Comparison of ENCODE assay signal across 11 cellular contexts in genomic region chr2:69827796-69828540, GRCh38. TPM values are rescaled to one million over a fixed set of nuclear protein-coding genes. Genes with fewer than 3 reads are reported as not detected.
DNase-seq lines count a peak whose midpoint lies in the region; ATAC-seq, FAIRE-seq and TF ChIP-seq lines count a peak whose summit lies in the region.
"Had no signal": no experiment of that assay in that cellular context is flagged by ENCODE, and none has a peak within 500 bp of the region (broad histone marks: within the 10 kb centered on the region; RNA-seq: fewer than 3 reads in every experiment).

No MANE protein-coding gene starts in this region.

- no peaks in the 10 kb centered on the region for H3K27me3 Mint-ChIP-seq in activated CD8-positive, alpha-beta T cell treated with anti-CD3 and anti-CD28 coated beads, Interleukin-2, amount 10 ng/mL, durations not matched to agents 7 days and 5 days (ENCODE audit: low read depth)

- H3K27ac ChIP-seq in HepG2 (ENCODE audit: extremely low read length, insufficient read depth, low read length) (peak overlapping the region; percentile 93), right lobe of liver (no peak overlapping the region), hepatocyte (peak overlapping the region; percentile 98), caudate nucleus (ENCODE audit: low read depth, low read length) (no peak overlapping the region)

- intact Hi-C loops in HepG2 (cut with micrococcal nuclease; ENCODE audit: unreplicated experiment) = loop anchor here (5.0 kb wide), 1 partner anchor 186 kb away; the partner anchor contains the start of gene AAK1
- intact Hi-C loops in right lobe of liver (cut with DNase I) = no loop called here

- TF ChIP-seq EP300 in HepG2 (IDR thresholded peaks at IDR 0.05; ENCODE audit: low read depth in 2 of 2, low read length in 2 of 2) (no peak), HepG2 (CRISPR knock-in tag; IDR thresholded peaks at IDR 0.05; ENCODE audit: borderline replicate concordance) (no peak)

- H3K9me2 ChIP-seq in hepatocyte (replicated peaks; ENCODE audit: insufficient read depth) = no peaks in the 10 kb centered on the region

- ATAC-seq in HepG2 = no peak
- no peak for ATAC-seq in right lobe of liver
- no peak for ATAC-seq in activated CD8-positive, alpha-beta T cell treated with anti-CD3 and anti-CD28 coated beads, Interleukin-2, amount 10 ng/mL, durations not matched to agents 7 days and 5 days
- no peak for ATAC-seq in GM21786 (IDR thresholded peaks at IDR 0.05; ENCODE audit: unreplicated experiment)

- no TSS peak for BruUV-seq in HepG2 (replicated peaks; lab: Mats Ljungman, UMichigan)

- TF ChIP-seq POLR2A in HepG2 (IDR thresholded peaks at IDR 0.05; ENCODE audit: insufficient read depth in 1 of 2, low read depth in 2 of 2, low read length in 2 of 2) = peak; percentile 31 to 40; a peak in 1 of 4 replicates
- no peak for TF ChIP-seq POLR2A in right lobe of liver (IDR thresholded peaks at IDR 0.05)

- H3K36me3 Mint-ChIP-seq in activated CD8-positive, alpha-beta T cell treated with anti-CD3 and anti-CD28 coated beads, Interleukin-2, amount 10 ng/mL, durations not matched to agents 7 days and 5 days (ENCODE audit: low read depth) = peaks cover 15% of the 10 kb centered on the region

- H3K36me3 ChIP-seq in HepG2 (replicated peaks in 1 of 2; ENCODE audit: control insufficient read depth in 1 of 2, insufficient read depth in 2 of 2, low read length in 2 of 2) (no peaks in the 10 kb centered on the region; a peak in 2 of 5 replicates), right lobe of liver (no peaks in the 10 kb centered on the region), hepatocyte (replicated peaks; ENCODE audit: insufficient read depth, low read depth) (no peaks in the 10 kb centered on the region)

- H3K27me3 ChIP-seq in HepG2 (ENCODE audit: control insufficient read depth in 1 of 2, insufficient read depth in 2 of 2, low read length in 2 of 2) = no peaks in the 10 kb centered on the region; a peak in 1 of 5 replicates
- H3K27me3 ChIP-seq in right lobe of liver = no peaks in the 10 kb centered on the region
- no peaks in the 10 kb centered on the region for H3K27me3 ChIP-seq in hepatocyte

- H2AFZ ChIP-seq in HepG2 (ENCODE audit: low read length) (peak overlapping the region; percentile 54), hepatocyte (peak overlapping the region; percentile 73)

- peak overlapping the region; percentile 96 for H3K27ac Mint-ChIP-seq in activated CD8-positive, alpha-beta T cell treated with anti-CD3 and anti-CD28 coated beads, Interleukin-2, amount 10 ng/mL, durations not matched to agents 7 days and 5 days

- CTCF ChIA-PET in HepG2 (lab: Yijun Ruan, JAX; ENCODE audit: low intra/inter-chr PET ratio, low total read pairs) = no interaction called here
- CTCF ChIA-PET in activated CD8-positive, alpha-beta T cell treated with anti-CD3 and anti-CD28 coated beads, Interleukin-2, amount 10 ng/mL, durations not matched to agents 7 days and 5 days (lab: Charles Lee) = interaction anchor here (1.5 to 3.6 kb wide), 5 partner anchors 11 to 262 kb away, joined by 4 to 44 read pairs (median 6); no protein-coding TSS in a partner anchor

- FAIRE-seq in HepG2 (lab: Jason Lieb, UNC) = no peak
- FAIRE-seq: colon, GM12878 had no signal

- H3K4me3 Mint-ChIP-seq in activated CD8-positive, alpha-beta T cell treated with anti-CD3 and anti-CD28 coated beads, Interleukin-2, amount 10 ng/mL, durations not matched to agents 7 days and 5 days = peak overlapping the region; percentile 82

- H3K9me3 ChIP-seq in HepG2 (ENCODE audit: low read length) (no peaks in the 10 kb centered on the region), right lobe of liver (no peaks in the 10 kb centered on the region), hepatocyte (ENCODE audit: low read depth) (no peaks in the 10 kb centered on the region)

- H3K79me2 ChIP-seq in HepG2 (ENCODE audit: insufficient read depth, low read length) (peaks cover 33% of the 10 kb centered on the region), hepatocyte (peaks cover 33% of the 10 kb centered on the region)

- H4K20me1 ChIP-seq in HepG2 (ENCODE audit: insufficient read depth, low read length) (peaks cover 5% of the 10 kb centered on the region; the same call in 1 of the 2 replicates), hepatocyte (ENCODE audit: insufficient read depth, poor library complexity, severe bottlenecking) (no peaks in the 10 kb centered on the region)

- H3K4me1 ChIP-seq in HepG2 (ENCODE audit: insufficient read depth, low read length) (peaks cover 39% of the 10 kb centered on the region), right lobe of liver (peaks cover 0 to 25% (median 8%) of the 10 kb centered on the region in 4 donors), hepatocyte (ENCODE audit: insufficient read depth) (peaks cover 15% of the 10 kb centered on the region)

- peak overlapping the region; percentile 93; the same call in 1 of the 2 replicates for H3K9ac ChIP-seq in HepG2 (ENCODE audit: insufficient read depth, low read depth, low read length)

- peak overlapping the region; percentile 97 for H3K4me2 ChIP-seq in HepG2 (ENCODE audit: low read depth, low read length)
- H3K4me2 ChIP-seq in hepatocyte = peak overlapping the region; percentile 77

- POLR2A ChIA-PET in HepG2 (lab: Yijun Ruan, JAX) = interaction anchor here (1.5 to 4.1 kb wide), 4 partner anchors 11 to 103 kb away, joined by 4 to 29 read pairs (median 6); partner anchors contain the start of genes ANXA4 and SNRNP27
- POLR2A ChIA-PET in activated CD8-positive, alpha-beta T cell treated with anti-CD3 and anti-CD28 coated beads, Interleukin-2, amount 10 ng/mL, durations not matched to agents 7 days and 5 days (lab: Charles Lee) = no interaction called here

- no peak for TF ChIP-seq CTCF in HepG2 (CRISPR knock-in tag; IDR thresholded peaks at IDR 0.05)
- no peak for TF ChIP-seq CTCF in right lobe of liver (IDR thresholded peaks at IDR 0.05)
- no peak for TF ChIP-seq CTCF in hepatocyte (IDR thresholded peaks at IDR 0.05; ENCODE audit: poor library complexity)

- H3K4me3 ChIP-seq in HepG2 (replicated peaks in 1 of 3; ENCODE audit: insufficient read depth in 1 of 3, low read depth in 2 of 3, low read length in 3 of 3) (peak overlapping the region; percentile 59 to 96 (median 93); a peak in 5 of 6 replicates), right lobe of liver (no peak overlapping the region), hepatocyte (no peak overlapping the region)

- WGBS in HepG2 (ENCODE audit: low lambda C conversion rate) = 55% methylated on average over 9 of the region's 9 CpGs
- 82% methylated on average over 9 of the region's 9 CpGs for WGBS in right lobe of liver (ENCODE audit: insufficient coverage, low coverage, low lambda C conversion rate, missing lambda C conversion rate)
- 84% methylated on average over 9 of the region's 9 CpGs for WGBS in hepatocyte (ENCODE audit: low lambda C conversion rate, missing lambda C conversion rate)

- DNase-seq in HepG2 (ENCODE audit: low spot score) (no peak), right lobe of liver (no peak), hepatocyte (ENCODE audit: low spot score) (no peak), caudate nucleus (lab: John Stamatoyannopoulos, UW) (no peak), CD1c-positive myeloid dendritic cell (ENCODE audit: extremely low spot score) (no peak)
- peak; percentile 50 for DNase-seq in activated CD8-positive, alpha-beta T cell treated with anti-CD3 and anti-CD28 coated beads, Interleukin-2, amount 10 ng/mL, durations not matched to agents 7 days and 5 days
- no peak for DNase-seq in activated effector memory CD4-positive, alpha-beta T cell treated with anti-CD3 and anti-CD28 coated beads, Interleukin-2, amount 50 U/mL, for 16 hours
- DNase-seq: NCI-H1092 treated with DMSO at 0.1 percent for 48 hours had no signal

- no peak for TF ChIP-seq RAD21 in HepG2 (CRISPR knock-in tag; IDR thresholded peaks at IDR 0.05)

- no peaks in the 10 kb centered on the region for H3K9me3 Mint-ChIP-seq in activated CD8-positive, alpha-beta T cell treated with anti-CD3 and anti-CD28 coated beads, Interleukin-2, amount 10 ng/mL, durations not matched to agents 7 days and 5 days (ENCODE audit: insufficient read depth)

- peaks cover 40% of the 10 kb centered on the region for H3K4me1 Mint-ChIP-seq in activated CD8-positive, alpha-beta T cell treated with anti-CD3 and anti-CD28 coated beads, Interleukin-2, amount 10 ng/mL, durations not matched to agents 7 days and 5 days (ENCODE audit: low read depth)

- in situ Hi-C loops in HepG2 (cut with HindIII; ENCODE audit: extremely low pct_ligation_motif_present, low pct_unique_long_range_greater_than_20kb) = no loop called here

RNA-seq across cellular contexts. Expression of gene GMCL1, which starts 1.5 kb away (rescaled TPM):
- 18.7 and 24.0 TPM in 2 replicates for total RNA-seq in HepG2 (2016; rRNA removed; fragmentation: Illumina TruSeq; extraction: Trizol)
- 4.9 and 5.0 TPM in 2 replicates for total RNA-seq in HepG2 (2016; cell fraction: cytosol; rRNA removed; fragmentation: Illumina TruSeq; extraction: Trizol; ENCODE audit: low read depth)
- 19.7 and 21.7 TPM in 2 replicates for total RNA-seq in HepG2 (2016; cell fraction: insoluble cytoplasmic fraction; rRNA removed; fragmentation: Illumina TruSeq; extraction: Trizol)
- total RNA-seq in HepG2 (2016; cell fraction: membrane; rRNA removed; fragmentation: Illumina TruSeq; extraction: Trizol) = 16.6 and 19.2 TPM in 2 replicates
- 19.6 and 26.0 TPM in 2 replicates for total RNA-seq in HepG2 (2016; cell fraction: nucleus; rRNA removed; fragmentation: Illumina TruSeq; extraction: Trizol)
- 13.3 and 24.0 TPM in 2 replicates for polyA plus RNA-seq in HepG2 (2011; rRNA removed)
- 6.6 and 11.0 TPM in 2 replicates for polyA plus RNA-seq in HepG2 (2011; cell fraction: cytosol; rRNA removed)
- polyA plus RNA-seq in HepG2 (2011; cell fraction: nucleus; rRNA removed) = 6.5 and 10.4 TPM in 2 replicates
- 13.2 and 20.8 TPM in 2 replicates for polyA plus RNA-seq in HepG2 (2012)
- 3.7 and 4.0 TPM in 2 replicates for polyA plus RNA-seq in HepG2 (2016; cell fraction: cytosol; fragmentation: Illumina TruSeq; extraction: Trizol; ENCODE audit: low read depth)
- 28.8 and 30.2 TPM in 2 replicates for polyA plus RNA-seq in HepG2 (2016; cell fraction: insoluble cytoplasmic fraction; fragmentation: Illumina TruSeq; extraction: Trizol; ENCODE audit: low read depth)
- 15.5 and 15.6 TPM in 2 replicates for polyA plus RNA-seq in HepG2 (2016; cell fraction: membrane; fragmentation: Illumina TruSeq; extraction: Trizol; ENCODE audit: low read depth)
- 30.9 and 40.5 TPM in 2 replicates for polyA plus RNA-seq in HepG2 (2016; cell fraction: nucleus; fragmentation: Illumina TruSeq; extraction: Trizol; ENCODE audit: insufficient read depth, low read depth)
- polyA minus RNA-seq in HepG2 (2011; rRNA and poly(A)+ RNA removed; ENCODE audit: low replicate concordance) = 3.9 and 9.7 TPM in 2 replicates
- polyA minus RNA-seq in HepG2 (2011; cell fraction: cytosol; rRNA and poly(A)+ RNA removed) = 10.1 and 12.1 TPM in 2 replicates
- polyA minus RNA-seq in HepG2 (2011; cell fraction: nucleus; rRNA and poly(A)+ RNA removed) = 15.8 and 18.9 TPM in 2 replicates
- total RNA-seq in right lobe of liver = 10 to 100 TPM in 2 of 6 experiments, 1 to 10 TPM in 4; 5.8 to 11.4 (median 6.8) TPM
- 10 to 100 TPM; 25.4 to 31.6 TPM for total RNA-seq in activated CD8-positive, alpha-beta T cell treated with anti-CD3 and anti-CD28 coated beads, Interleukin-2, amount 10 ng/mL, durations not matched to agents 7 days and 5 days
- 18.1 and 22.5 TPM in 2 replicates for total RNA-seq in hepatocyte
- 17.9 and 18.8 TPM in 2 replicates for polyA plus RNA-seq in hepatocyte

Comparison
In these comparisons a context has a peak if more than half of its experiments do, and no peak if none do; other contexts are left out.
1. H3K27ac ChIP-seq: peak in HepG2 (single experiment) and hepatocyte (single experiment); none in right lobe of liver (0 of 3) and caudate nucleus (single experiment).
2. H3K4me3 ChIP-seq: peak in HepG2 (3 of 3); none in right lobe of liver (0 of 3) and hepatocyte (single experiment).